Comparison of ENCODE assay signal across 17 cellular contexts in genomic region chr5:96825243-96825642, GRCh38. TPM values are rescaled to one million over a fixed set of nuclear protein-coding genes. Genes with fewer than 3 reads are reported as not detected.
DNase-seq lines count a peak whose midpoint lies in the region; ATAC-seq and TF ChIP-seq lines count a peak whose summit lies in the region.
"Had no signal": no experiment of that assay in that cellular context is flagged by ENCODE, and none has a peak within 500 bp of the region (broad histone marks: within the 10 kb centered on the region; RNA-seq: fewer than 3 reads in every experiment).

No MANE protein-coding gene starts in this region.

- H3K9me3 ChIP-seq in T-helper 17 cell (ENCODE audit: control insufficient read depth, low read length, poor library complexity, severe bottlenecking), result no peaks in the 10 kb centered on the region
- H3K9me3 ChIP-seq in Karpas-422 (ENCODE audit: low read length), result no peaks in the 10 kb centered on the region

- no peak overlapping the region for H3K4me3 ChIP-seq in Karpas-422 (ENCODE audit: low read length)
- H3K4me3 ChIP-seq: GM23338 had no signal

- POLR2A ChIA-PET in HEK293T (lab: Yijun Ruan, JAX), result no interaction called here

- no peaks in the 10 kb centered on the region for H4K20me1 ChIP-seq in Karpas-422 (ENCODE audit: insufficient read depth, low read depth, low read length)

- H3K27me3 ChIP-seq in Karpas-422 (ENCODE audit: low read length), result no peaks in the 10 kb centered on the region

- H3K9me3 Mint-ChIP-seq in stimulated activated effector memory CD8-positive, alpha-beta T cell treated with anti-CD3 and anti-CD28 coated beads, Interleukin-12 subunit alpha, Interleukin-12 subunit beta, amount 100 ng/mL, for 72 hours, result no peaks in the 10 kb centered on the region
- H3K9me3 Mint-ChIP-seq: CD4-positive, alpha-beta memory T cell; GM23338; H9 had no signal

- no peak overlapping the region for H3K9ac ChIP-seq in Karpas-422 (ENCODE audit: low read length)

- no peak for DNase-seq in HEK293T (ENCODE audit: extremely low spot score)
- DNase-seq in NCI-H2227 (lab: John Stamatoyannopoulos, UW; ENCODE audit: unreplicated experiment), result peak; percentile 30
- DNase-seq in T-helper 17 cell, result no peak
- DNase-seq in stimulated activated effector memory CD8-positive, alpha-beta T cell treated with anti-CD3 and anti-CD28 coated beads, Interleukin-12 subunit alpha, Interleukin-12 subunit beta, amount 100 ng/mL, for 72 hours (ENCODE audit: low spot score in 2 of 2), result no peak
- no peak for DNase-seq in Karpas-422
- no peak for DNase-seq in NCI-H187 (lab: John Stamatoyannopoulos, UW)
- DNase-seq: C1 segment of cervical spinal cord; Calu3; CD4-positive, alpha-beta memory T cell; COR-L47; DMS53; DMS79 treated with DMSO at 0.1 percent for 48 hours; GF-D8; H9 had no signal

- H3K36me3 Mint-ChIP-seq in T-helper 17 cell (ENCODE audit: low read depth), result no peaks in the 10 kb centered on the region
- no peaks in the 10 kb centered on the region for H3K36me3 Mint-ChIP-seq in stimulated activated effector memory CD8-positive, alpha-beta T cell treated with anti-CD3 and anti-CD28 coated beads, Interleukin-12 subunit alpha, Interleukin-12 subunit beta, amount 100 ng/mL, for 72 hours
- H3K36me3 Mint-ChIP-seq: CD4-positive, alpha-beta memory T cell had no signal

- H3K79me2 ChIP-seq in Karpas-422 (ENCODE audit: low read length), result no peaks in the 10 kb centered on the region

- no peaks in the 10 kb centered on the region for H3K36me3 ChIP-seq in Karpas-422 (ENCODE audit: insufficient read depth, low read length)

- CTCF ChIA-PET in HEK293T (lab: Yijun Ruan, JAX), result interaction anchor here (1.6 kb wide), 1 partner anchor 43 kb away, joined by 4 read pairs; no protein-coding TSS in a partner anchor

- H3K4me1 Mint-ChIP-seq in T-helper 17 cell, result peaks cover 24% of the 10 kb centered on the region
- peaks cover 6% of the 10 kb centered on the region for H3K4me1 Mint-ChIP-seq in stimulated activated effector memory CD8-positive, alpha-beta T cell treated with anti-CD3 and anti-CD28 coated beads, Interleukin-12 subunit alpha, Interleukin-12 subunit beta, amount 100 ng/mL, for 72 hours

- H3K4me1 ChIP-seq in Karpas-422 (ENCODE audit: low read length), result no peaks in the 10 kb centered on the region

- H3K27me3 Mint-ChIP-seq in T-helper 17 cell, result peaks cover 5% of the 10 kb centered on the region

- peak overlapping the region; percentile 41 for H3K27ac Mint-ChIP-seq in T-helper 17 cell
- peak overlapping the region; percentile 9 for H3K27ac Mint-ChIP-seq in stimulated activated effector memory CD8-positive, alpha-beta T cell treated with anti-CD3 and anti-CD28 coated beads, Interleukin-12 subunit alpha, Interleukin-12 subunit beta, amount 100 ng/mL, for 72 hours
- H3K27ac Mint-ChIP-seq: GM23338, H9 had no signal

- no peak overlapping the region for H3K4me2 ChIP-seq in Karpas-422 (ENCODE audit: low read depth, low read length, poor library complexity, severe bottlenecking)
- H3K4me2 ChIP-seq: GM23338 had no signal

- no peak overlapping the region for H3K4me3 Mint-ChIP-seq in T-helper 17 cell
- H3K4me3 Mint-ChIP-seq in stimulated activated effector memory CD8-positive, alpha-beta T cell treated with anti-CD3 and anti-CD28 coated beads, Interleukin-12 subunit alpha, Interleukin-12 subunit beta, amount 100 ng/mL, for 72 hours, result no peak overlapping the region
- H3K4me3 Mint-ChIP-seq: CD4-positive, alpha-beta memory T cell; GM23338; H9 had no signal

- H3K27ac ChIP-seq in Karpas-422 (ENCODE audit: low read length), result no peak overlapping the region

- no peak for ATAC-seq in T-helper 17 cell
- no peak for ATAC-seq in stimulated activated effector memory CD8-positive, alpha-beta T cell treated with anti-CD3 and anti-CD28 coated beads, Interleukin-12 subunit alpha, Interleukin-12 subunit beta, amount 100 ng/mL, for 72 hours
- ATAC-seq in GM19023 (IDR thresholded peaks at IDR 0.05; ENCODE audit: unreplicated experiment), result no peak
- ATAC-seq: GM23338, HCT116 had no signal

- no peaks in the 10 kb centered on the region for H3K9me2 ChIP-seq in Karpas-422 (replicated peaks; ENCODE audit: insufficient read depth, low read length)

- no peak overlapping the region for H2AFZ ChIP-seq in Karpas-422 (ENCODE audit: low read length)
- H2AFZ ChIP-seq: GM23338 had no signal

TF ChIP-seq in HEK293T, 16 proteins besides CTCF, POLR2A, EP300 and RAD21:
- peak; percentile 96 for TF ChIP-seq PKNOX1 (IDR thresholded peaks at IDR 0.05)
- no peak for TF ChIP-seq FOXK2 (IDR thresholded peaks at IDR 0.05)
- no peak for TF ChIP-seq SUZ12 (IDR thresholded peaks at IDR 0.05)
- TF ChIP-seq CTBP1 (IDR thresholded peaks at IDR 0.05; ENCODE audit: borderline replicate concordance), result peak; percentile 74; the same call in 1 of the 2 replicates

RNA-seq across cellular contexts. Expression of gene ERAP1, which starts 17.5 kb away (rescaled TPM):
- 10 to 100 TPM; 70.4 to 79.1 TPM for total RNA-seq in T-helper 17 cell
- total RNA-seq in Karpas-422 (2014; rRNA removed; shearing (Covaris generic); ENCODE audit: low replicate concordance), result 34.8 and 59.3 TPM in 2 replicates

RNA-seq across cellular contexts. Expression of gene ERAP2, which starts 51.1 kb away (rescaled TPM):
- total RNA-seq in T-helper 17 cell, result 10 to 100 TPM; 42.7 to 65.6 TPM
- 33.7 and 60.5 TPM in 2 replicates for total RNA-seq in Karpas-422 (2014; rRNA removed; shearing (Covaris generic); ENCODE audit: low replicate concordance)
- total RNA-seq: GM23338 had no signal
